ENCODE assay signal across 2 cellular contexts in the genomic region with DNA sequence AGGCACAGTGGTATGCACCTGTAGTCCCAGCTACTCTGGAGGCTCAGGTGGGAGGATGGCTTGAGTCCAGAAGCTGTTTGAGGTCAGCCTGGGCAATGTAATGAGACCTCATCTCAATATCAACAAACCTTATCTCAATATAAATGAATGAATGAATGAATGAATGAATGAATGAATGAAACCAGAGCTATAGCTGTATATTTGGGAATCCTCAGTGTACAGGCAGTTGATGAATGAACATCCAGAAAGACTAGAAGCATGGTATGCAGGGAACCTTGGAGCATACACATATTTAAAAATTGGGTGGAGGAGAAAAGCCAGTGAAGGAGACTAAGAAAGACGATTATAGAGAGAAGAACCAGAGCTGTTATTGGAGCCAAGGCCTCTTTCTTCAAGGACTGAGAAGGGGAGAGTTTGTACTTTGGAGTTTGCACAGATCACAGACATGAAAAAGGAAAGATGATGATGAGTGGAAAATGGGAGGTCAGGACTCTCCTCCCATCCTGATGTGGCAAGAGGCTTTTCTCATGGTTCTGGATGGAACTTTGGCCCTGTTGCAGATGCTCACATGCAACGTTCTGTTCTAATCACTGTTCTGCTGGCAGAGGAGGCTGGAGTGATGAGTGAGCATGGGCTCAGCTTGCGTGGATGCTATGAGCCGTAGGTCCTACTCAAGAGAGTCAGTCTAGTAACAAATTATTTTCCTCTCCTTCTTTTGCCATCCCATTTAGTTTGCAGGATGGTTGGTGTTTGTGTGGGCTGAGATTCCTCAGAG.
TF ChIP-seq lines count a peak whose summit lies in the region.

No MANE protein-coding gene starts in this region.

TF ChIP-seq in H1, 55 proteins besides CTCF, POLR2A, EP300 and RAD21 (continues in another document):
- TF ChIP-seq, protein P1, sequence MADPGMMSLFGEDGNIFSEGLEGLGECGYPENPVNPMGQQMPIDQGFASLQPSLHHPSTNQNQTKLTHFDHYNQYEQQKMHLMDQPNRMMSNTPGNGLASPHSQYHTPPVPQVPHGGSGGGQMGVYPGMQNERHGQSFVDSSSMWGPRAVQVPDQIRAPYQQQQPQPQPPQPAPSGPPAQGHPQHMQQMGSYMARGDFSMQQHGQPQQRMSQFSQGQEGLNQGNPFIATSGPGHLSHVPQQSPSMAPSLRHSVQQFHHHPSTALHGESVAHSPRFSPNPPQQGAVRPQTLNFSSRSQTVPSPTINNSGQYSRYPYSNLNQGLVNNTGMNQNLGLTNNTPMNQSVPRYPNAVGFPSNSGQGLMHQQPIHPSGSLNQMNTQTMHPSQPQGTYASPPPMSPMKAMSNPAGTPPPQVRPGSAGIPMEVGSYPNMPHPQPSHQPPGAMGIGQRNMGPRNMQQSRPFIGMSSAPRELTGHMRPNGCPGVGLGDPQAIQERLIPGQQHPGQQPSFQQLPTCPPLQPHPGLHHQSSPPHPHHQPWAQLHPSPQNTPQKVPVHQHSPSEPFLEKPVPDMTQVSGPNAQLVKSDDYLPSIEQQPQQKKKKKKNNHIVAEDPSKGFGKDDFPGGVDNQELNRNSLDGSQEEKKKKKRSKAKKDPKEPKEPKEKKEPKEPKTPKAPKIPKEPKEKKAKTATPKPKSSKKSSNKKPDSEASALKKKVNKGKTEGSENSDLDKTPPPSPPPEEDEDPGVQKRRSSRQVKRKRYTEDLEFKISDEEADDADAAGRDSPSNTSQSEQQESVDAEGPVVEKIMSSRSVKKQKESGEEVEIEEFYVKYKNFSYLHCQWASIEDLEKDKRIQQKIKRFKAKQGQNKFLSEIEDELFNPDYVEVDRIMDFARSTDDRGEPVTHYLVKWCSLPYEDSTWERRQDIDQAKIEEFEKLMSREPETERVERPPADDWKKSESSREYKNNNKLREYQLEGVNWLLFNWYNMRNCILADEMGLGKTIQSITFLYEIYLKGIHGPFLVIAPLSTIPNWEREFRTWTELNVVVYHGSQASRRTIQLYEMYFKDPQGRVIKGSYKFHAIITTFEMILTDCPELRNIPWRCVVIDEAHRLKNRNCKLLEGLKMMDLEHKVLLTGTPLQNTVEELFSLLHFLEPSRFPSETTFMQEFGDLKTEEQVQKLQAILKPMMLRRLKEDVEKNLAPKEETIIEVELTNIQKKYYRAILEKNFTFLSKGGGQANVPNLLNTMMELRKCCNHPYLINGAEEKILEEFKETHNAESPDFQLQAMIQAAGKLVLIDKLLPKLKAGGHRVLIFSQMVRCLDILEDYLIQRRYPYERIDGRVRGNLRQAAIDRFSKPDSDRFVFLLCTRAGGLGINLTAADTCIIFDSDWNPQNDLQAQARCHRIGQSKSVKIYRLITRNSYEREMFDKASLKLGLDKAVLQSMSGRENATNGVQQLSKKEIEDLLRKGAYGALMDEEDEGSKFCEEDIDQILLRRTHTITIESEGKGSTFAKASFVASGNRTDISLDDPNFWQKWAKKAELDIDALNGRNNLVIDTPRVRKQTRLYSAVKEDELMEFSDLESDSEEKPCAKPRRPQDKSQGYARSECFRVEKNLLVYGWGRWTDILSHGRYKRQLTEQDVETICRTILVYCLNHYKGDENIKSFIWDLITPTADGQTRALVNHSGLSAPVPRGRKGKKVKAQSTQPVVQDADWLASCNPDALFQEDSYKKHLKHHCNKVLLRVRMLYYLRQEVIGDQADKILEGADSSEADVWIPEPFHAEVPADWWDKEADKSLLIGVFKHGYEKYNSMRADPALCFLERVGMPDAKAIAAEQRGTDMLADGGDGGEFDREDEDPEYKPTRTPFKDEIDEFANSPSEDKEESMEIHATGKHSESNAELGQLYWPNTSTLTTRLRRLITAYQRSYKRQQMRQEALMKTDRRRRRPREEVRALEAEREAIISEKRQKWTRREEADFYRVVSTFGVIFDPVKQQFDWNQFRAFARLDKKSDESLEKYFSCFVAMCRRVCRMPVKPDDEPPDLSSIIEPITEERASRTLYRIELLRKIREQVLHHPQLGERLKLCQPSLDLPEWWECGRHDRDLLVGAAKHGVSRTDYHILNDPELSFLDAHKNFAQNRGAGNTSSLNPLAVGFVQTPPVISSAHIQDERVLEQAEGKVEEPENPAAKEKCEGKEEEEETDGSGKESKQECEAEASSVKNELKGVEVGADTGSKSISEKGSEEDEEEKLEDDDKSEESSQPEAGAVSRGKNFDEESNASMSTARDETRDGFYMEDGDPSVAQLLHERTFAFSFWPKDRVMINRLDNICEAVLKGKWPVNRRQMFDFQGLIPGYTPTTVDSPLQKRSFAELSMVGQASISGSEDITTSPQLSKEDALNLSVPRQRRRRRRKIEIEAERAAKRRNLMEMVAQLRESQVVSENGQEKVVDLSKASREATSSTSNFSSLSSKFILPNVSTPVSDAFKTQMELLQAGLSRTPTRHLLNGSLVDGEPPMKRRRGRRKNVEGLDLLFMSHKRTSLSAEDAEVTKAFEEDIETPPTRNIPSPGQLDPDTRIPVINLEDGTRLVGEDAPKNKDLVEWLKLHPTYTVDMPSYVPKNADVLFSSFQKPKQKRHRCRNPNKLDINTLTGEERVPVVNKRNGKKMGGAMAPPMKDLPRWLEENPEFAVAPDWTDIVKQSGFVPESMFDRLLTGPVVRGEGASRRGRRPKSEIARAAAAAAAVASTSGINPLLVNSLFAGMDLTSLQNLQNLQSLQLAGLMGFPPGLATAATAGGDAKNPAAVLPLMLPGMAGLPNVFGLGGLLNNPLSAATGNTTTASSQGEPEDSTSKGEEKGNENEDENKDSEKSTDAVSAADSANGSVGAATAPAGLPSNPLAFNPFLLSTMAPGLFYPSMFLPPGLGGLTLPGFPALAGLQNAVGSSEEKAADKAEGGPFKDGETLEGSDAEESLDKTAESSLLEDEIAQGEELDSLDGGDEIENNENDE (IDR thresholded peaks at IDR 0.05; ENCODE audit: insufficient replicate concordance, low read length), result no peak
- no peak for TF ChIP-seq ATF2 (IDR thresholded peaks at IDR 0.05; ENCODE audit: low read length)
- TF ChIP-seq SAP30 (IDR thresholded peaks at IDR 0.05; ENCODE audit: insufficient read depth, insufficient replicate concordance, low read length), result no peak
- no peak for TF ChIP-seq ASH2L (IDR thresholded peaks at IDR 0.05; ENCODE audit: low read length)
- TF ChIP-seq CBX5 (IDR thresholded peaks at IDR 0.05; ENCODE audit: low read depth, low read length), result no peak
- no peak for TF ChIP-seq GTF2F1 (IDR thresholded peaks at IDR 0.05; ENCODE audit: borderline replicate concordance, low read depth, low read length)
- TF ChIP-seq EZH2 (IDR thresholded peaks at IDR 0.05; ENCODE audit: low read depth, low read length, severe bottlenecking), result no peak
- TF ChIP-seq CTBP2 (IDR thresholded peaks at IDR 0.05; ENCODE audit: borderline replicate concordance, insufficient read depth, insufficient read length, low read length), result no peak
- no peak for TF ChIP-seq HDAC2 (IDR thresholded peaks at IDR 0.05; ENCODE audit: borderline replicate concordance in 1 of 2, low read depth in 2 of 2, low read length in 2 of 2)
- no peak for TF ChIP-seq CEBPB (IDR thresholded peaks at IDR 0.05; ENCODE audit: low read depth, low read length)
- TF ChIP-seq EGR1 (IDR thresholded peaks at IDR 0.05; ENCODE audit: borderline replicate concordance, low read depth, low read length), result no peak

TF ChIP-seq in SK-N-SH, 30 proteins besides CTCF, POLR2A, EP300 and RAD21:
- TF ChIP-seq, protein P2, sequence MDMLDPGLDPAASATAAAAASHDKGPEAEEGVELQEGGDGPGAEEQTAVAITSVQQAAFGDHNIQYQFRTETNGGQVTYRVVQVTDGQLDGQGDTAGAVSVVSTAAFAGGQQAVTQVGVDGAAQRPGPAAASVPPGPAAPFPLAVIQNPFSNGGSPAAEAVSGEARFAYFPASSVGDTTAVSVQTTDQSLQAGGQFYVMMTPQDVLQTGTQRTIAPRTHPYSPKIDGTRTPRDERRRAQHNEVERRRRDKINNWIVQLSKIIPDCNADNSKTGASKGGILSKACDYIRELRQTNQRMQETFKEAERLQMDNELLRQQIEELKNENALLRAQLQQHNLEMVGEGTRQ (IDR thresholded peaks at IDR 0.05; ENCODE audit: borderline replicate concordance, low read depth, low read length), result no peak
- no peak for TF ChIP-seq SMC3 (IDR thresholded peaks at IDR 0.05; ENCODE audit: low read depth, low read length)
- TF ChIP-seq NFIC (IDR thresholded peaks at IDR 0.05; ENCODE audit: borderline replicate concordance), result no peak
- no peak for TF ChIP-seq TEAD4 (IDR thresholded peaks at IDR 0.05; ENCODE audit: borderline replicate concordance, insufficient read depth)
- no peak for TF ChIP-seq FOSL2 (IDR thresholded peaks at IDR 0.05; ENCODE audit: borderline replicate concordance, low read depth)
- no peak for TF ChIP-seq POLR2AphosphoS5 (IDR thresholded peaks at IDR 0.05; ENCODE audit: low read depth, low read length)
- TF ChIP-seq TCF12 (IDR thresholded peaks at IDR 0.05), result no peak
- no peak for TF ChIP-seq FOXM1 (IDR thresholded peaks at IDR 0.05; ENCODE audit: low read depth)
- no peak for TF ChIP-seq FOXJ3 (CRISPR knock-in tag; IDR thresholded peaks at IDR 0.05)
- no peak for TF ChIP-seq REST (IDR thresholded peaks at IDR 0.05; ENCODE audit: low read depth, low read length)
- no peak for TF ChIP-seq CHD2 (IDR thresholded peaks at IDR 0.05; ENCODE audit: low read length, partially characterized antibody)
- no peak for TF ChIP-seq ELF1 (IDR thresholded peaks at IDR 0.05)
- no peak for TF ChIP-seq MXI1 (IDR thresholded peaks at IDR 0.05; ENCODE audit: low read depth, low read length)
